Comparison of ENCODE assay signal across 22 cellular contexts in genomic region chr22:30742291-30743256, GRCh38. TPM values are rescaled to one million over a fixed set of nuclear protein-coding genes. Genes with fewer than 3 reads are reported as not detected.
DNase-seq lines count a peak whose midpoint lies in the region; ATAC-seq, FAIRE-seq and TF ChIP-seq lines count a peak whose summit lies in the region.
"Had no signal": no experiment of that assay in that cellular context is flagged by ENCODE, and none has a peak within 500 bp of the region (broad histone marks: within the 10 kb centered on the region; RNA-seq: fewer than 3 reads in every experiment).

No MANE protein-coding gene starts in this region.

- peak; percentile 61 for ATAC-seq in activated CD4-positive, alpha-beta T cell treated with anti-CD3 and anti-CD28 coated beads for 36 hours
- ATAC-seq in activated T-cell treated with anti-CD3 and anti-CD28 coated beads, Interleukin-2, amount 50 U/mL, for 72 hours (replicated peaks in 1 of 2), result peak; percentile 60 to 66
- ATAC-seq in GM18907 (IDR thresholded peaks at IDR 0.05; ENCODE audit: unreplicated experiment), result no peak
- ATAC-seq in naive thymus-derived CD4-positive, alpha-beta T cell, result no peak
- ATAC-seq: heart right ventricle, HepG2, upper lobe of right lung had no signal

- H3K27me3 ChIP-seq in naive thymus-derived CD4-positive, alpha-beta T cell (ENCODE audit: control insufficient read depth in 2 of 2, insufficient read depth in 2 of 2, low read length in 2 of 2), result no peaks in the 10 kb centered on the region
- H3K27me3 ChIP-seq: colonic mucosa, sigmoid colon, upper lobe of right lung had no signal

- peak; percentile 21 for FAIRE-seq in GM12892 (lab: Jason Lieb, UNC)
- FAIRE-seq: HepG2 had no signal

- H3K4me3 Mint-ChIP-seq in activated CD4-positive, alpha-beta T cell treated with anti-CD3 and anti-CD28 coated beads for 36 hours, result peak overlapping the region; percentile 6
- H3K4me3 Mint-ChIP-seq in activated T-cell treated with anti-CD3 and anti-CD28 coated beads, Interleukin-2, amount 50 U/mL, for 72 hours, result peak overlapping the region; percentile 70 to 91
- peak overlapping the region in 1 of 10 donors; percentile 27 for H3K4me3 Mint-ChIP-seq in naive thymus-derived CD4-positive, alpha-beta T cell
- H3K4me3 Mint-ChIP-seq: CD4-positive, alpha-beta memory T cell had no signal

- H3K4me3 ChIP-seq in fibroblast of mammary gland (ENCODE audit: control insufficient read depth, low read depth, low read length), result no peak overlapping the region
- H3K4me3 ChIP-seq in naive thymus-derived CD4-positive, alpha-beta T cell (ENCODE audit: low read length), result no peak overlapping the region
- H3K4me3 ChIP-seq: colonic mucosa, heart right ventricle, PC-9, sigmoid colon, upper lobe of right lung had no signal

- no peaks in the 10 kb centered on the region for H3K36me3 ChIP-seq in naive thymus-derived CD4-positive, alpha-beta T cell (ENCODE audit: control insufficient read depth in 2 of 3, insufficient read depth in 3 of 3, low read length in 3 of 3)
- H3K36me3 ChIP-seq: colonic mucosa, heart right ventricle, sigmoid colon, upper lobe of right lung had no signal

- TF ChIP-seq POLR2A in GM12892 (IDR thresholded peaks at IDR 0.05; ENCODE audit: low read depth, low read length), result no peak

- CTCF ChIA-PET in activated CD4-positive, alpha-beta T cell treated with anti-CD3 and anti-CD28 coated beads for 36 hours (lab: Charles Lee), result interaction anchor here (0.6 to 1.4 kb wide), 6 partner anchors 10 to 340 kb away, joined by 3 to 4 read pairs (median 4); no protein-coding TSS in a partner anchor
- CTCF ChIA-PET in naive thymus-derived CD4-positive, alpha-beta T cell (lab: Charles Lee), result no interaction called here

- peaks cover 64% of the 10 kb centered on the region for H3K4me1 Mint-ChIP-seq in activated CD4-positive, alpha-beta T cell treated with anti-CD3 and anti-CD28 coated beads for 36 hours
- peaks cover 90% of the 10 kb centered on the region for H3K4me1 Mint-ChIP-seq in activated T-cell treated with anti-CD3 and anti-CD28 coated beads, Interleukin-2, amount 50 U/mL, for 72 hours (ENCODE audit: low read depth)
- peaks cover 0 to 67% (median 0%) of the 10 kb centered on the region in 7 donors for H3K4me1 Mint-ChIP-seq in naive thymus-derived CD4-positive, alpha-beta T cell

- intact Hi-C loops in activated CD4-positive, alpha-beta T cell treated with anti-CD3 and anti-CD28 coated beads for 36 hours (cut with DNase I, micrococcal nuclease), result loop anchor here (1.0 to 5.0 kb wide), 6 partner anchors 36 to 550 kb away; partner anchors contain the start of genes PIK3IP1 (in 1 of the 2) and SLC35E4 (in 1 of the 2)
- intact Hi-C loops in naive thymus-derived CD4-positive, alpha-beta T cell (cut with micrococcal nuclease), result loop anchor here in 1 of 2 donors (5.0 kb wide), 2 partner anchors 35 to 110 kb away; no protein-coding TSS in a partner anchor

- POLR2A ChIA-PET in activated CD4-positive, alpha-beta T cell treated with anti-CD3 and anti-CD28 coated beads for 36 hours (lab: Charles Lee), result interaction anchor here (0.6 kb wide), 2 partner anchors 99 to 106 kb away, joined by 4 to 7 read pairs; no protein-coding TSS in a partner anchor
- POLR2A ChIA-PET in naive thymus-derived CD4-positive, alpha-beta T cell (lab: Charles Lee), result no interaction called here

- H3K9me3 ChIP-seq in naive thymus-derived CD4-positive, alpha-beta T cell (ENCODE audit: control insufficient read depth in 2 of 3, low read length in 3 of 3), result no peaks in the 10 kb centered on the region
- H3K9me3 ChIP-seq: colonic mucosa, heart right ventricle, sigmoid colon, upper lobe of right lung had no signal

- H3K36me3 Mint-ChIP-seq in activated CD4-positive, alpha-beta T cell treated with anti-CD3 and anti-CD28 coated beads for 36 hours (ENCODE audit: low read depth), result no peaks in the 10 kb centered on the region
- H3K36me3 Mint-ChIP-seq in activated T-cell treated with anti-CD3 and anti-CD28 coated beads, Interleukin-2, amount 50 U/mL, for 72 hours (ENCODE audit: insufficient read depth in 2 of 2), result peaks cover 3 to 4% of the 10 kb centered on the region in 2 donors
- peaks cover 0 to 4% (median 0%) of the 10 kb centered on the region in 5 donors for H3K36me3 Mint-ChIP-seq in naive thymus-derived CD4-positive, alpha-beta T cell
- H3K36me3 Mint-ChIP-seq: CD4-positive, alpha-beta memory T cell had no signal

- TF ChIP-seq CTCF in fibroblast of mammary gland (conservative IDR thresholded peaks at IDR 0.05; ENCODE audit: control insufficient read depth, insufficient read depth, low read depth, low read length), result no peak

- H3K27ac Mint-ChIP-seq in activated CD4-positive, alpha-beta T cell treated with anti-CD3 and anti-CD28 coated beads for 36 hours, result peak overlapping the region; percentile 82
- H3K27ac Mint-ChIP-seq in activated T-cell treated with anti-CD3 and anti-CD28 coated beads, Interleukin-2, amount 50 U/mL, for 72 hours, result peak overlapping the region; percentile 98
- peak overlapping the region in 1 of 9 donors; percentile 89 for H3K27ac Mint-ChIP-seq in naive thymus-derived CD4-positive, alpha-beta T cell

- H3K4me1 ChIP-seq in naive thymus-derived CD4-positive, alpha-beta T cell (ENCODE audit: control insufficient read depth in 2 of 2, insufficient read depth in 2 of 2, low read length in 2 of 2), result no peaks in the 10 kb centered on the region
- H3K4me1 ChIP-seq: colonic mucosa, sigmoid colon, upper lobe of right lung had no signal

- H3K27ac ChIP-seq in naive thymus-derived CD4-positive, alpha-beta T cell (ENCODE audit: low read depth, low read length), result no peak overlapping the region
- H3K27ac ChIP-seq: colonic mucosa, heart right ventricle, PC-9, sigmoid colon, upper lobe of right lung had no signal

- H3K27me3 Mint-ChIP-seq in activated CD4-positive, alpha-beta T cell treated with anti-CD3 and anti-CD28 coated beads for 36 hours, result peaks cover 7% of the 10 kb centered on the region
- H3K27me3 Mint-ChIP-seq in activated T-cell treated with anti-CD3 and anti-CD28 coated beads, Interleukin-2, amount 50 U/mL, for 72 hours (ENCODE audit: low read depth), result peaks cover 9% of the 10 kb centered on the region
- H3K27me3 Mint-ChIP-seq in naive thymus-derived CD4-positive, alpha-beta T cell, result no peaks in the 10 kb centered on the region

- DNase-seq in activated CD4-positive, alpha-beta T cell treated with anti-CD3 and anti-CD28 coated beads for 36 hours, result peak; percentile 69
- no peak for DNase-seq in activated CD4-positive, alpha-beta T cell treated with anti-CD3 and anti-CD28 coated beads for 1 hour
- DNase-seq in GM12892 (ENCODE audit: insufficient read length) (no peak), fibroblast of mammary gland (ENCODE audit: low read depth) (peak; percentile 47), activated gamma-delta T cell (lab: John Stamatoyannopoulos, UW) (no peak)
- DNase-seq in activated T-cell treated with anti-CD3 and anti-CD28 coated beads, Interleukin-2, amount 50 U/mL, for 72 hours, result peak; percentile 65 to 67
- no peak for DNase-seq in naive thymus-derived CD4-positive, alpha-beta T cell
- DNase-seq: 8988T; anterior cingulate cortex; CD4-positive, alpha-beta memory T cell; colonic mucosa; erythroblast; heart right ventricle; midbrain; NCI-H2081; nucleus accumbens; PC-9; stimulated activated naive CD4-positive, alpha-beta T cell; upper lobe of right lung had no signal

- H3K9me3 Mint-ChIP-seq in activated CD4-positive, alpha-beta T cell treated with anti-CD3 and anti-CD28 coated beads for 36 hours (ENCODE audit: low read depth), result no peaks in the 10 kb centered on the region
- H3K9me3 Mint-ChIP-seq in activated T-cell treated with anti-CD3 and anti-CD28 coated beads, Interleukin-2, amount 50 U/mL, for 72 hours, result no peaks in the 10 kb centered on the region
- H3K9me3 Mint-ChIP-seq in naive thymus-derived CD4-positive, alpha-beta T cell, result no peaks in the 10 kb centered on the region

RNA-seq across cellular contexts. Expression of gene OSBP2, which starts 47.9 kb away (rescaled TPM):
- total RNA-seq in activated CD4-positive, alpha-beta T cell treated with anti-CD3 and anti-CD28 coated beads for 36 hours, result 1 to 10 TPM; 1.2 to 1.4 TPM
- polyA plus RNA-seq in GM12892 (2012; ENCODE audit: missing spikeins), result 0.11 TPM
- 10 to 100 TPM in 1 of 2 donors, 1 to 10 TPM in 1; 7.2 to 11.9 TPM for total RNA-seq in activated T-cell treated with anti-CD3 and anti-CD28 coated beads, Interleukin-2, amount 50 U/mL, for 72 hours
- total RNA-seq in naive thymus-derived CD4-positive, alpha-beta T cell, result 1 to 10 TPM; 1.2 to 2.7 (median 2.2) TPM
- under 1 TPM; 0.37 to 0.56 TPM for polyA plus RNA-seq in naive thymus-derived CD4-positive, alpha-beta T cell

Comparison
In these comparisons a context has a peak if more than half of its experiments do, and no peak if none do; other contexts are left out.
1. DNase-seq: peak in activated CD4-positive, alpha-beta T cell treated with anti-CD3 and anti-CD28 coated beads for 36 hours (single experiment), activated T-cell treated with anti-CD3 and anti-CD28 coated beads, Interleukin-2, amount 50 U/mL, for 72 hours (2 of 2) and fibroblast of mammary gland (single experiment); none in activated CD4-positive, alpha-beta T cell treated with anti-CD3 and anti-CD28 coated beads for 1 hour (single experiment), GM12892 (single experiment), activated gamma-delta T cell (single experiment) and naive thymus-derived CD4-positive, alpha-beta T cell (0 of 9).
2. ATAC-seq: peak in activated CD4-positive, alpha-beta T cell treated with anti-CD3 and anti-CD28 coated beads for 36 hours (single experiment) and activated T-cell treated with anti-CD3 and anti-CD28 coated beads, Interleukin-2, amount 50 U/mL, for 72 hours (2 of 2); none in GM18907 (single experiment) and naive thymus-derived CD4-positive, alpha-beta T cell (single experiment).